Comparison of ENCODE assay signal across 12 cellular contexts in the genomic region with DNA sequence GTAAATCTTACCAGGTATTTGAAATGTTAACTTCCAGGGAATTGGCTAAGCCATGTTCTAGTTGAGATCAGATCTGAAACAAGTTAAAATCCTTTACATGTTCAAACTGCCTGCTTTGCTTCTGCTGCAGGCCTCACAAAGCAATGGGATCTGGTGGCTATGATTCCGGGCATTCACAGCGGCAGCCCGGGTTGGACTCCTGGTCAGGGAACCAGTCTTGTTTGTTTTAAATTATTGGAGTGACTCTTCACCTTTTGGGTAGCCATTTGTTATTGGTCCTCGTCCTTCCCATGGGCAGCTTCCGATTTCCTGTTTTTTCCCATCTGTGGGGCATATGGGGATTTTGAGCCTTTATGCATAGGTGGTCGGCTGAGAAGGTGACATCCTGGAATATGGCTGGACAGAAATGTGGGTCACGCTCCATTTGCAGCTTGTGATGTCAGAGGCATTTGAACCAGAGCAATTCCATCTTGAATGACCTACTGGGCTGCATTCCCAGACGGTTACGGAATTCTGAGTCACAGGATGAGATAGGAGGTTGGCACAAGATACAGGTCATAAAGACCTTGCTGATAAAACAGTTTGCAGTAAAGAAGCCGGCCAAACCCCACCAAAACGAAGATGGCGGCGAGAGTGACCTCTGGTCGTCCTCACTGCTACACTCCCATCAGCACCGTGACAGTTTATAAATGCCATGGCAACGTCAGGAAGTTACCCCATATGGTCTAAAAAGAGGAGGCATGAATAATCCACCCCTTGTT. TPM values are rescaled to one million over a fixed set of nuclear protein-coding genes. Genes with fewer than 3 reads are reported as not detected.
DNase-seq lines count a peak whose midpoint lies in the region; ATAC-seq, FAIRE-seq and TF ChIP-seq lines count a peak whose summit lies in the region.
"Had no signal": no experiment of that assay in that cellular context is flagged by ENCODE, and none has a peak within 500 bp of the region (broad histone marks: within the 10 kb centered on the region; RNA-seq: fewer than 3 reads in every experiment).

No MANE protein-coding gene starts in this region.

- no peak overlapping the region for H4K5ac ChIP-seq in H9 (ENCODE audit: insufficient read length, low read depth, low read length)

- peak overlapping the region; percentile 88 for H3K27ac Mint-ChIP-seq in mesothelial cell of epicardium
- H3K27ac Mint-ChIP-seq in H9, result no peak overlapping the region
- H3K27ac Mint-ChIP-seq: activated naive CD8-positive, alpha-beta T cell treated with anti-CD3 and anti-CD28 coated beads, Interleukin-2, amount 50 U/mL, for 24 hours; T-helper 1 cell treated with Interleukin-12 subunit alpha and Interleukin-12 subunit beta and Interleukin-4 antibody, amounts not matched to agents 30 μg/mL and 1 μg/mL, for 36 hours had no signal

- H3T11ph ChIP-seq in H9 (ENCODE audit: low read length), result no peak overlapping the region

- no peaks in the 10 kb centered on the region for H3K79me1 ChIP-seq in H9 (ENCODE audit: insufficient read depth, low read depth, low read length, poor library complexity, severe bottlenecking)

- no peak overlapping the region for H3K4me3 Mint-ChIP-seq in mesothelial cell of epicardium
- H3K4me3 Mint-ChIP-seq in H9, result no peak overlapping the region
- H3K4me3 Mint-ChIP-seq: activated naive CD8-positive, alpha-beta T cell treated with anti-CD3 and anti-CD28 coated beads, Interleukin-2, amount 50 U/mL, for 24 hours; CD8-positive, alpha-beta memory T cell; naive B cell; T-helper 1 cell treated with Interleukin-12 subunit alpha and Interleukin-12 subunit beta and Interleukin-4 antibody, amounts not matched to agents 30 μg/mL and 1 μg/mL, for 36 hours had no signal

- H3K36me3 ChIP-seq in endothelial cell of umbilical vein (ENCODE audit: control insufficient read depth in 2 of 2, extremely low read depth in 1 of 2, insufficient read depth in 2 of 2, low read length in 2 of 2), result no peaks in the 10 kb centered on the region

- H2BK5ac ChIP-seq in H9 (ENCODE audit: insufficient read length, low read length), result no peak overlapping the region

- no peaks in the 10 kb centered on the region for H3K9me3 Mint-ChIP-seq in mesothelial cell of epicardium
- H3K9me3 Mint-ChIP-seq in H9, result no peaks in the 10 kb centered on the region
- H3K9me3 Mint-ChIP-seq: activated naive CD8-positive, alpha-beta T cell treated with anti-CD3 and anti-CD28 coated beads, Interleukin-2, amount 50 U/mL, for 24 hours; CD8-positive, alpha-beta memory T cell; naive B cell; T-helper 1 cell treated with Interleukin-12 subunit alpha and Interleukin-12 subunit beta and Interleukin-4 antibody, amounts not matched to agents 30 μg/mL and 1 μg/mL, for 36 hours had no signal

- no peaks in the 10 kb centered on the region for H3K9me1 ChIP-seq in endothelial cell of umbilical vein (replicated peaks; ENCODE audit: control insufficient read depth, extremely low read depth, insufficient read depth, low read length)

- H3K56ac ChIP-seq in H9 (ENCODE audit: insufficient read length, low read depth, low read length), result no peak overlapping the region

- FAIRE-seq in endothelial cell of umbilical vein (lab: Jason Lieb, UNC), result peak; percentile 98

- intact Hi-C loops in endothelial cell of umbilical vein (cut with micrococcal nuclease), result loop anchor here (1.0 to 5.0 kb wide), 4 partner anchors 20 to 96 kb away; a partner anchor contains a TSS

- DNase-seq in AG08396 (ENCODE audit: low spot score) (peak; percentile 65), LoVo (ENCODE audit: low spot score) (peak; percentile 70), endothelial cell of umbilical vein (ENCODE audit: low read depth, low spot score) (peak; percentile 94), mesothelial cell of epicardium (ENCODE audit: low spot score in 2 of 2, unreplicated experiment in 2 of 2) (no peak), H9 (no peak), activated T-cell treated with anti-CD3 and anti-CD28 coated beads for 4 hours (no peak), DMS79 (lab: John Stamatoyannopoulos, UW) (no peak)
- DNase-seq: activated naive CD8-positive, alpha-beta T cell treated with anti-CD3 and anti-CD28 coated beads, Interleukin-2, amount 50 U/mL, for 24 hours; CD8-positive, alpha-beta memory T cell; naive B cell had no signal

- H3K4me2 ChIP-seq in endothelial cell of umbilical vein (ENCODE audit: insufficient read depth, low read length) (peak overlapping the region; percentile 26), H9 (ENCODE audit: insufficient read depth, insufficient read length, low read length) (no peak overlapping the region)

- no peaks in the 10 kb centered on the region for H3K79me2 ChIP-seq in endothelial cell of umbilical vein (ENCODE audit: control insufficient read depth, insufficient read depth, low read length)
- no peaks in the 10 kb centered on the region for H3K79me2 ChIP-seq in H9 (ENCODE audit: insufficient read depth, low read length)

- TSS peak; percentile 83 for BruUV-seq in endothelial cell of umbilical vein (replicated peaks; lab: Mats Ljungman, UMichigan)

- dilution Hi-C loops in endothelial cell of umbilical vein (cut with MboI; ENCODE audit: extremely low pct_ligation_motif_present, low sequenced_read_pairs), result no loop called here

- H3K36me3 Mint-ChIP-seq in mesothelial cell of epicardium (no peaks in the 10 kb centered on the region), H9 (ENCODE audit: insufficient read depth in 1 of 3, low read depth in 3 of 3) (no peaks in the 10 kb centered on the region)
- H3K36me3 Mint-ChIP-seq: CD8-positive, alpha-beta memory T cell; naive B cell had no signal

- H4K20me1 ChIP-seq in endothelial cell of umbilical vein (replicated peaks; ENCODE audit: control insufficient read depth, extremely low read depth, insufficient read depth, low read length) (no peaks in the 10 kb centered on the region), H9 (ENCODE audit: control insufficient read depth, insufficient read depth, insufficient read length) (no peaks in the 10 kb centered on the region)

- no peaks in the 10 kb centered on the region for H3K27me3 Mint-ChIP-seq in mesothelial cell of epicardium (ENCODE audit: low read depth)
- peaks cover 2% of the 10 kb centered on the region for H3K27me3 Mint-ChIP-seq in H9 (ENCODE audit: low read depth)

- peaks cover 15% of the 10 kb centered on the region for H3K4me1 ChIP-seq in endothelial cell of umbilical vein (ENCODE audit: control insufficient read depth, extremely low read depth, insufficient read depth, low read length)
- peaks cover 6% of the 10 kb centered on the region; the same call in 1 of the 2 replicates for H3K4me1 ChIP-seq in H9 (ENCODE audit: insufficient read depth, low read length)

- CTCF ChIA-PET in endothelial cell of umbilical vein (lab: Charles Lee), result interaction anchor here (1.0 to 1.6 kb wide), 3 partner anchors 9 to 64 kb away, joined by 3 to 4 read pairs (median 4); no protein-coding TSS in a partner anchor

- no peak overlapping the region for H2BK120ac ChIP-seq in H9 (ENCODE audit: low read depth, low read length, poor library complexity, severe bottlenecking)

- no peak overlapping the region for H3K23ac ChIP-seq in H9 (ENCODE audit: insufficient read length, low read depth, low read length)

- ATAC-seq in HG03565 (IDR thresholded peaks at IDR 0.05; ENCODE audit: unreplicated experiment), result no peak
- ATAC-seq: activated naive CD8-positive, alpha-beta T cell treated with anti-CD3 and anti-CD28 coated beads, Interleukin-2, amount 50 U/mL, for 24 hours had no signal

- POLR2A ChIA-PET in endothelial cell of umbilical vein (lab: Charles Lee), result interaction anchor here (0.6 kb wide), 1 partner anchor 82 kb away, joined by 6 read pairs; no protein-coding TSS in a partner anchor

- no peak overlapping the region for H2BK12ac ChIP-seq in H9 (ENCODE audit: insufficient read length, low read depth, low read length)

- TF ChIP-seq CTCF in endothelial cell of umbilical vein (IDR thresholded peaks at IDR 0.05; ENCODE audit: extremely low read depth in 1 of 2, insufficient read depth in 1 of 2, low read depth in 1 of 2, low read length in 2 of 2), result no peak
- no peak for TF ChIP-seq CTCF in mesothelial cell of epicardium (IDR thresholded peaks at IDR 0.05; ENCODE audit: unreplicated experiment)
- TF ChIP-seq CTCF in H9 (conservative IDR thresholded peaks at IDR 0.05), result no peak

- H3K9me3 ChIP-seq in endothelial cell of umbilical vein (replicated peaks; ENCODE audit: control insufficient read depth, insufficient read depth, low read length) (no peaks in the 10 kb centered on the region), H9 (ENCODE audit: control insufficient read depth, low read depth, low read length) (no peaks in the 10 kb centered on the region)

- no peak overlapping the region for H2BK20ac ChIP-seq in H9 (ENCODE audit: low read depth, low read length, poor library complexity, severe bottlenecking)

- H3K4ac ChIP-seq in H9 (ENCODE audit: low read depth, low read length), result no peak overlapping the region

- TF ChIP-seq POLR2A in endothelial cell of umbilical vein (IDR thresholded peaks at IDR 0.05; ENCODE audit: low read depth, low read length), result peak; percentile 40

- H3K4me1 Mint-ChIP-seq in mesothelial cell of epicardium, result peaks cover 21% of the 10 kb centered on the region
- peaks cover 15% of the 10 kb centered on the region in 2 experiments for H3K4me1 Mint-ChIP-seq in H9
- H3K4me1 Mint-ChIP-seq: activated naive CD8-positive, alpha-beta T cell treated with anti-CD3 and anti-CD28 coated beads, Interleukin-2, amount 50 U/mL, for 24 hours had no signal

- no peaks in the 10 kb centered on the region for H3K23me2 ChIP-seq in H9 (ENCODE audit: insufficient read length, low read depth, low read length, poor library complexity, severe bottlenecking)

- no peak overlapping the region for H3K4me3 ChIP-seq in endothelial cell of umbilical vein (replicated peaks in 1 of 3; ENCODE audit: insufficient read depth in 1 of 3, low read depth in 1 of 3, low read length in 3 of 3)

- H2AFZ ChIP-seq in endothelial cell of umbilical vein (ENCODE audit: low read depth, low read length), result peak overlapping the region; percentile 56
- H2AFZ ChIP-seq in H9 (ENCODE audit: low read length), result no peak overlapping the region

- no peak overlapping the region for H3K14ac ChIP-seq in H9 (ENCODE audit: insufficient read depth, low read length)

- no peak overlapping the region for H3K18ac ChIP-seq in H9 (ENCODE audit: insufficient read length, low read depth, low read length)

- no CpG with 5 or more reads among the region's 16 CpGs for WGBS in H9 (ENCODE audit: extremely low coverage, insufficient read length, low lambda C conversion rate)

- no peak overlapping the region for H2AK5ac ChIP-seq in H9 (ENCODE audit: insufficient read length, low read length)

- no peak overlapping the region for H2BK15ac ChIP-seq in H9 (ENCODE audit: low read depth, low read length)

- H3K9ac ChIP-seq in endothelial cell of umbilical vein (replicated peaks; ENCODE audit: extremely low read depth, insufficient read depth, low read length) (peak overlapping the region; percentile 66), H9 (ENCODE audit: extremely low read depth, insufficient read length, low read length) (no peak overlapping the region)

- no peaks in the 10 kb centered on the region for H3K27me3 ChIP-seq in endothelial cell of umbilical vein (ENCODE audit: control insufficient read depth in 2 of 2, insufficient read depth in 2 of 2, low read length in 2 of 2)
- no peaks in the 10 kb centered on the region for H3K27me3 ChIP-seq in H9 (ENCODE audit: insufficient read depth, low read length)

- H4K8ac ChIP-seq in H9 (replicated peaks; ENCODE audit: insufficient read length, low read depth, low read length), result no peak overlapping the region

- H4K91ac ChIP-seq in H9 (ENCODE audit: insufficient read length, low read depth, low read length), result no peak overlapping the region

- H3K27ac ChIP-seq in endothelial cell of umbilical vein (ENCODE audit: insufficient read depth, low read depth, low read length), result peak overlapping the region; percentile 94
- H3K27ac ChIP-seq in H9 (ENCODE audit: insufficient read length, low read depth, low read length), result no peak overlapping the region

RNA-seq across cellular contexts. Expression of a gene that starts 20.1 kb away (rescaled TPM):
- total RNA-seq in endothelial cell of umbilical vein, result 962 and 997 TPM in 2 replicates
- polyA plus RNA-seq in endothelial cell of umbilical vein, result 2,277 and 2,635 TPM in 2 replicates
- polyA plus RNA-seq in endothelial cell of umbilical vein (2011; cell fraction: cytosol; rRNA removed), result 1,590 and 1,808 TPM in 2 replicates
- 663 and 818 TPM in 2 replicates for polyA plus RNA-seq in endothelial cell of umbilical vein (2011; cell fraction: nucleus; rRNA removed)
- polyA plus RNA-seq in endothelial cell of umbilical vein (2012), result 1,068 and 1,665 TPM in 2 replicates
- 785 and 809 TPM in 2 replicates for polyA minus RNA-seq in endothelial cell of umbilical vein
- polyA minus RNA-seq in endothelial cell of umbilical vein (2011; cell fraction: cytosol; rRNA and poly(A)+ RNA removed), result not detected
- 157 and 190 TPM in 2 replicates for polyA minus RNA-seq in endothelial cell of umbilical vein (2011; cell fraction: nucleus; rRNA and poly(A)+ RNA removed)
- 875 to 906 TPM (median 905 TPM) in 3 replicates for total RNA-seq in mesothelial cell of epicardium
- total RNA-seq in H9 (2021), result 1,469 and 1,513 TPM in 2 replicates

RNA-seq across cellular contexts. Expression of a gene that starts 40.3 kb away (rescaled TPM):
- total RNA-seq in endothelial cell of umbilical vein (not detected in 2 replicates), mesothelial cell of epicardium (not detected in 3 replicates), H9 (2021) (not detected in 2 replicates)
- polyA plus RNA-seq in endothelial cell of umbilical vein, result not detected in 2 replicates
- not detected in 2 replicates for polyA plus RNA-seq in endothelial cell of umbilical vein (2011; cell fraction: cytosol; rRNA removed)
- not detected in 2 replicates for polyA plus RNA-seq in endothelial cell of umbilical vein (2011; cell fraction: nucleus; rRNA removed)
- not detected in 2 replicates for polyA plus RNA-seq in endothelial cell of umbilical vein (2012)
- not detected in 2 replicates for polyA minus RNA-seq in endothelial cell of umbilical vein
- polyA minus RNA-seq in endothelial cell of umbilical vein (2011; cell fraction: cytosol; rRNA and poly(A)+ RNA removed), result not detected
- not detected in 2 replicates for polyA minus RNA-seq in endothelial cell of umbilical vein (2011; cell fraction: nucleus; rRNA and poly(A)+ RNA removed)
- total RNA-seq: CD8-positive, alpha-beta memory T cell had no signal
- polyA plus RNA-seq: CD8-positive, alpha-beta memory T cell had no signal

RNA-seq across cellular contexts. Expression of a gene that starts 43.2 kb away (rescaled TPM):
- total RNA-seq in endothelial cell of umbilical vein (179 and 191 TPM in 2 replicates), mesothelial cell of epicardium (179 to 187 TPM (median 180 TPM) in 3 replicates), H9 (2021) (152 and 154 TPM in 2 replicates)
- polyA plus RNA-seq in endothelial cell of umbilical vein, result 203 and 204 TPM in 2 replicates
- 105 and 135 TPM in 2 replicates for polyA plus RNA-seq in endothelial cell of umbilical vein (2011; cell fraction: cytosol; rRNA removed)
- 410 and 434 TPM in 2 replicates for polyA plus RNA-seq in endothelial cell of umbilical vein (2011; cell fraction: nucleus; rRNA removed)
- 141 and 210 TPM in 2 replicates for polyA plus RNA-seq in endothelial cell of umbilical vein (2012)
- polyA minus RNA-seq in endothelial cell of umbilical vein, result 89.3 and 124 TPM in 2 replicates
- polyA minus RNA-seq in endothelial cell of umbilical vein (2011; cell fraction: cytosol; rRNA and poly(A)+ RNA removed), result 162 TPM
- 90.9 and 99.0 TPM in 2 replicates for polyA minus RNA-seq in endothelial cell of umbilical vein (2011; cell fraction: nucleus; rRNA and poly(A)+ RNA removed)

RNA-seq across cellular contexts. Expression of a gene that starts 55.6 kb away (rescaled TPM):
- total RNA-seq in endothelial cell of umbilical vein (81.2 and 97.0 TPM in 2 replicates), mesothelial cell of epicardium (16.6 to 17.6 TPM (median 17.4 TPM) in 3 replicates), H9 (2021) (32.9 and 36.1 TPM in 2 replicates)
- 143 and 191 TPM in 2 replicates for polyA plus RNA-seq in endothelial cell of umbilical vein
- polyA plus RNA-seq in endothelial cell of umbilical vein (2011; cell fraction: cytosol; rRNA removed), result 88.0 and 122 TPM in 2 replicates
- polyA plus RNA-seq in endothelial cell of umbilical vein (2011; cell fraction: nucleus; rRNA removed), result 63.9 and 66.0 TPM in 2 replicates
- polyA plus RNA-seq in endothelial cell of umbilical vein (2012), result 46.8 and 73.3 TPM in 2 replicates
- polyA minus RNA-seq in endothelial cell of umbilical vein, result 29.1 and 43.2 TPM in 2 replicates
- 66.5 TPM for polyA minus RNA-seq in endothelial cell of umbilical vein (2011; cell fraction: cytosol; rRNA and poly(A)+ RNA removed)
- polyA minus RNA-seq in endothelial cell of umbilical vein (2011; cell fraction: nucleus; rRNA and poly(A)+ RNA removed), result 26.2 and 27.3 TPM in 2 replicates

RNA-seq across cellular contexts. Expression of a gene that starts 58.4 kb away (rescaled TPM):
- total RNA-seq in endothelial cell of umbilical vein (26.4 and 50.9 TPM in 2 replicates), mesothelial cell of epicardium (54.9 to 56.0 TPM (median 55.8 TPM) in 3 replicates), H9 (2021) (43.5 and 50.1 TPM in 2 replicates)
- polyA plus RNA-seq in endothelial cell of umbilical vein, result 16.5 and 25.2 TPM in 2 replicates
- 8.9 and 12.8 TPM in 2 replicates for polyA plus RNA-seq in endothelial cell of umbilical vein (2011; cell fraction: cytosol; rRNA removed)
- polyA plus RNA-seq in endothelial cell of umbilical vein (2011; cell fraction: nucleus; rRNA removed), result 38.2 and 38.7 TPM in 2 replicates
- 16.0 and 21.5 TPM in 2 replicates for polyA plus RNA-seq in endothelial cell of umbilical vein (2012)
- 11.1 and 18.5 TPM in 2 replicates for polyA minus RNA-seq in endothelial cell of umbilical vein
- 76.5 TPM for polyA minus RNA-seq in endothelial cell of umbilical vein (2011; cell fraction: cytosol; rRNA and poly(A)+ RNA removed)
- polyA minus RNA-seq in endothelial cell of umbilical vein (2011; cell fraction: nucleus; rRNA and poly(A)+ RNA removed), result 10.0 and 12.0 TPM in 2 replicates

Comparison
In these comparisons a context has a peak if more than half of its experiments do, and no peak if none do; other contexts are left out.
1. DNase-seq: peak in AG08396 (single experiment), LoVo (single experiment) and endothelial cell of umbilical vein (single experiment); none in mesothelial cell of epicardium (0 of 2), H9 (single experiment), activated T-cell treated with anti-CD3 and anti-CD28 coated beads for 4 hours (single experiment) and DMS79 (single experiment).